ENCODE assay signal across 1 cellular context in the genomic region with DNA sequence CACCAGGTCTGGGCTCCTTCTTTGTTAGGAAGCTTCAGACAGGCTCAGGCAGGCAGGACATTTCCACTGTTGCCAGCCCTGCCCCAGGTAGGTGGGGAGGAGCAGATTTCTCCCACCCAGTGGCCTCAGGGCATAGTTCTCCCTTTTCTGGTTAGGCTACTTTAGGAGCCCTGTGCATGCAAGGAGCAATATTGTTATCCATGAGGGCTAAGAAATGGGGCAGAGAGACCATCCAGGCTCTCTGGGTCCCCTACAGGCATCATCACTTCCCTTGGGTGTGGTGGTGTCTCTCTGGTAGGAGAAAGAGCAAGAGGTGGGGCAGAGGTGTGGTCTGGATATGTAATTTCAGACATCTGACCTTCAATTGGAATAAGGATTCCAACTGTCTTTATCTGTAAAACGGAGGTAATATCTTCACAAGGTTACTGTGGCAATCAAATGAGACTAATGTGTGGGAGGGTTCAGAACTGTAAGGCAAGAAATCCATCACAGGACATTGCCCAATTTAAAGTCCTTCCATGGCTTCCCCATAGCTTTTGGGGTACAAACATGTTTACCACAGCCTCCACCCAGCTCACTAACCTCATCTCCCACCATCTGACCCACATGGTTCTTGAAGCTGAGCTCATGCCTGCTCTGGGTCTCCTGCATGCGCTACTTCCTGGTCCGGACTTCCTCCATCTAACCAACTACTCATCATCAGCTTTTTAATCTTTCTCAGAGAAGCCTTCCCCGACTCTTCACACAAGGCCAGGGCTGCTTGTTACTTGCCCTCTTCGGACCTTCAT.
A peak's percentile ranks its signal among the peaks of the same experiment; 100 is the strongest.
TF ChIP-seq lines count a peak whose summit lies in the region.

No MANE protein-coding gene starts in this region.

TF ChIP-seq in K562, 482 proteins besides CTCF, POLR2A, EP300 and RAD21:
- TF ChIP-seq, protein P1, sequence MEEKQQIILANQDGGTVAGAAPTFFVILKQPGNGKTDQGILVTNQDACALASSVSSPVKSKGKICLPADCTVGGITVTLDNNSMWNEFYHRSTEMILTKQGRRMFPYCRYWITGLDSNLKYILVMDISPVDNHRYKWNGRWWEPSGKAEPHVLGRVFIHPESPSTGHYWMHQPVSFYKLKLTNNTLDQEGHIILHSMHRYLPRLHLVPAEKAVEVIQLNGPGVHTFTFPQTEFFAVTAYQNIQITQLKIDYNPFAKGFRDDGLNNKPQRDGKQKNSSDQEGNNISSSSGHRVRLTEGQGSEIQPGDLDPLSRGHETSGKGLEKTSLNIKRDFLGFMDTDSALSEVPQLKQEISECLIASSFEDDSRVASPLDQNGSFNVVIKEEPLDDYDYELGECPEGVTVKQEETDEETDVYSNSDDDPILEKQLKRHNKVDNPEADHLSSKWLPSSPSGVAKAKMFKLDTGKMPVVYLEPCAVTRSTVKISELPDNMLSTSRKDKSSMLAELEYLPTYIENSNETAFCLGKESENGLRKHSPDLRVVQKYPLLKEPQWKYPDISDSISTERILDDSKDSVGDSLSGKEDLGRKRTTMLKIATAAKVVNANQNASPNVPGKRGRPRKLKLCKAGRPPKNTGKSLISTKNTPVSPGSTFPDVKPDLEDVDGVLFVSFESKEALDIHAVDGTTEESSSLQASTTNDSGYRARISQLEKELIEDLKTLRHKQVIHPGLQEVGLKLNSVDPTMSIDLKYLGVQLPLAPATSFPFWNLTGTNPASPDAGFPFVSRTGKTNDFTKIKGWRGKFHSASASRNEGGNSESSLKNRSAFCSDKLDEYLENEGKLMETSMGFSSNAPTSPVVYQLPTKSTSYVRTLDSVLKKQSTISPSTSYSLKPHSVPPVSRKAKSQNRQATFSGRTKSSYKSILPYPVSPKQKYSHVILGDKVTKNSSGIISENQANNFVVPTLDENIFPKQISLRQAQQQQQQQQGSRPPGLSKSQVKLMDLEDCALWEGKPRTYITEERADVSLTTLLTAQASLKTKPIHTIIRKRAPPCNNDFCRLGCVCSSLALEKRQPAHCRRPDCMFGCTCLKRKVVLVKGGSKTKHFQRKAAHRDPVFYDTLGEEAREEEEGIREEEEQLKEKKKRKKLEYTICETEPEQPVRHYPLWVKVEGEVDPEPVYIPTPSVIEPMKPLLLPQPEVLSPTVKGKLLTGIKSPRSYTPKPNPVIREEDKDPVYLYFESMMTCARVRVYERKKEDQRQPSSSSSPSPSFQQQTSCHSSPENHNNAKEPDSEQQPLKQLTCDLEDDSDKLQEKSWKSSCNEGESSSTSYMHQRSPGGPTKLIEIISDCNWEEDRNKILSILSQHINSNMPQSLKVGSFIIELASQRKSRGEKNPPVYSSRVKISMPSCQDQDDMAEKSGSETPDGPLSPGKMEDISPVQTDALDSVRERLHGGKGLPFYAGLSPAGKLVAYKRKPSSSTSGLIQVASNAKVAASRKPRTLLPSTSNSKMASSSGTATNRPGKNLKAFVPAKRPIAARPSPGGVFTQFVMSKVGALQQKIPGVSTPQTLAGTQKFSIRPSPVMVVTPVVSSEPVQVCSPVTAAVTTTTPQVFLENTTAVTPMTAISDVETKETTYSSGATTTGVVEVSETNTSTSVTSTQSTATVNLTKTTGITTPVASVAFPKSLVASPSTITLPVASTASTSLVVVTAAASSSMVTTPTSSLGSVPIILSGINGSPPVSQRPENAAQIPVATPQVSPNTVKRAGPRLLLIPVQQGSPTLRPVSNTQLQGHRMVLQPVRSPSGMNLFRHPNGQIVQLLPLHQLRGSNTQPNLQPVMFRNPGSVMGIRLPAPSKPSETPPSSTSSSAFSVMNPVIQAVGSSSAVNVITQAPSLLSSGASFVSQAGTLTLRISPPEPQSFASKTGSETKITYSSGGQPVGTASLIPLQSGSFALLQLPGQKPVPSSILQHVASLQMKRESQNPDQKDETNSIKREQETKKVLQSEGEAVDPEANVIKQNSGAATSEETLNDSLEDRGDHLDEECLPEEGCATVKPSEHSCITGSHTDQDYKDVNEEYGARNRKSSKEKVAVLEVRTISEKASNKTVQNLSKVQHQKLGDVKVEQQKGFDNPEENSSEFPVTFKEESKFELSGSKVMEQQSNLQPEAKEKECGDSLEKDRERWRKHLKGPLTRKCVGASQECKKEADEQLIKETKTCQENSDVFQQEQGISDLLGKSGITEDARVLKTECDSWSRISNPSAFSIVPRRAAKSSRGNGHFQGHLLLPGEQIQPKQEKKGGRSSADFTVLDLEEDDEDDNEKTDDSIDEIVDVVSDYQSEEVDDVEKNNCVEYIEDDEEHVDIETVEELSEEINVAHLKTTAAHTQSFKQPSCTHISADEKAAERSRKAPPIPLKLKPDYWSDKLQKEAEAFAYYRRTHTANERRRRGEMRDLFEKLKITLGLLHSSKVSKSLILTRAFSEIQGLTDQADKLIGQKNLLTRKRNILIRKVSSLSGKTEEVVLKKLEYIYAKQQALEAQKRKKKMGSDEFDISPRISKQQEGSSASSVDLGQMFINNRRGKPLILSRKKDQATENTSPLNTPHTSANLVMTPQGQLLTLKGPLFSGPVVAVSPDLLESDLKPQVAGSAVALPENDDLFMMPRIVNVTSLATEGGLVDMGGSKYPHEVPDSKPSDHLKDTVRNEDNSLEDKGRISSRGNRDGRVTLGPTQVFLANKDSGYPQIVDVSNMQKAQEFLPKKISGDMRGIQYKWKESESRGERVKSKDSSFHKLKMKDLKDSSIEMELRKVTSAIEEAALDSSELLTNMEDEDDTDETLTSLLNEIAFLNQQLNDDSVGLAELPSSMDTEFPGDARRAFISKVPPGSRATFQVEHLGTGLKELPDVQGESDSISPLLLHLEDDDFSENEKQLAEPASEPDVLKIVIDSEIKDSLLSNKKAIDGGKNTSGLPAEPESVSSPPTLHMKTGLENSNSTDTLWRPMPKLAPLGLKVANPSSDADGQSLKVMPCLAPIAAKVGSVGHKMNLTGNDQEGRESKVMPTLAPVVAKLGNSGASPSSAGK (IDR thresholded peaks at IDR 0.05) = peak; percentile 43; the same call in 1 of the 2 replicates
- TF ChIP-seq SMARCB1 (IDR thresholded peaks at IDR 0.05; ENCODE audit: insufficient read length, low read depth) = no peak
